Comparison of ENCODE assay signal across 17 cellular contexts in genomic region chr7:149220534-149220933, GRCh38. TPM values are rescaled to one million over a fixed set of nuclear protein-coding genes. Genes with fewer than 3 reads are reported as not detected.
A peak's percentile ranks its signal among the peaks of the same experiment; 100 is the strongest.
DNase-seq lines count a peak whose midpoint lies in the region; ATAC-seq and TF ChIP-seq lines count a peak whose summit lies in the region.
"Had no signal": no experiment of that assay in that cellular context is flagged by ENCODE, and none has a peak within 500 bp of the region (broad histone marks: within the 10 kb centered on the region; RNA-seq: fewer than 3 reads in every experiment).

No MANE protein-coding gene starts in this region.

- CTCF ChIA-PET in PC-3 (lab: Charles Lee) = no interaction called here

- BruUV-seq in PC-3 (replicated peaks; lab: Mats Ljungman, UMichigan) = no TSS peak

- H3K36me3 ChIP-seq in PC-3 (ENCODE audit: low read depth, low read length) = peaks cover 29% of the 10 kb centered on the region
- peaks cover 85% of the 10 kb centered on the region for H3K36me3 ChIP-seq in mesodermal cell (ENCODE audit: control insufficient read depth, insufficient read depth, low read length)

- H3K9me3 ChIP-seq in PC-3 (ENCODE audit: low read length) (no peaks in the 10 kb centered on the region), mesodermal cell (ENCODE audit: control insufficient read depth, low read length) (no peaks in the 10 kb centered on the region)
- H3K9me3 ChIP-seq: tibial artery had no signal

- H3K4me1 ChIP-seq in PC-3 (ENCODE audit: insufficient read depth, low read length) (0 out of 2 replicates have a peak, but pooled peaks cover 4% of the 10 kb centered on the region), mesodermal cell (ENCODE audit: control insufficient read depth, insufficient read depth, low read length, poor library complexity, severe bottlenecking) (peaks cover 12% of the 10 kb centered on the region)
- H3K4me1 ChIP-seq: tibial artery had no signal

- ATAC-seq in PC-3 = peak; percentile 39
- ATAC-seq in GM21367 (IDR thresholded peaks at IDR 0.05; ENCODE audit: unreplicated experiment) = no peak
- no peak for ATAC-seq in HG02623 (IDR thresholded peaks at IDR 0.05; ENCODE audit: unreplicated experiment)
- ATAC-seq: natural killer cell treated with Interleukin-12 subunit alpha and Interleukin-12 subunit beta and Interleukin-15 and Interleukin-18, amount 100 ng/mL, for 72 hours had no signal

- 87 to 92% methylated on average over 5 to 6 of the region's 6 CpGs for WGBS in mesodermal cell (ENCODE audit: insufficient coverage in 2 of 2), 2 experiments
- WGBS in lower leg skin, 2 donors = 64 to 73% methylated on average over 6 of the region's 6 CpGs

- no peaks in the 10 kb centered on the region for H3K9me2 ChIP-seq in PC-3 (replicated peaks; ENCODE audit: low read length)

- H4K20me1 ChIP-seq in PC-3 (ENCODE audit: low read length) = no peaks in the 10 kb centered on the region

- no peaks in the 10 kb centered on the region for H3F3A ChIP-seq in PC-3 (ENCODE audit: low read length, unreplicated experiment)

- no peak overlapping the region for H2AFZ ChIP-seq in PC-3 (ENCODE audit: low read length)

- TF ChIP-seq POLR2A in lower leg skin (IDR thresholded peaks at IDR 0.05) = no peak

- no peak overlapping the region for H3K4me2 ChIP-seq in PC-3 (ENCODE audit: low read length)

- POLR2A ChIA-PET in PC-3 (lab: Charles Lee; ENCODE audit: unreplicated experiment) = no interaction called here

- intact Hi-C loops in PC-3 (cut with micrococcal nuclease) = no loop called here
- intact Hi-C loops in lower leg skin (cut with DNase I; ENCODE audit: low total_unique reads) = no loop called here

- DNase-seq in Daoy (ENCODE audit: low read depth) (peak; percentile 50), PC-3 (peak; percentile 53), epidermal melanocyte (ENCODE audit: insufficient read length, low spot score) (peak; percentile 52), lower leg skin (ENCODE audit: low spot score in 2 of 2) (no peak)
- DNase-seq in stimulated activated CD4-positive, alpha-beta T cell treated with anti-CD3 and anti-CD28 coated beads, Interleukin-4, amount 100 ng/mL, for 4 hours = no peak
- DNase-seq: CD4-positive, CD25-positive, alpha-beta regulatory T cell; GF-D8; hippocampal formation; NCI-H1417; stimulated activated CD4-positive, alpha-beta T cell treated with anti-CD3 and anti-CD28 coated beads, Interleukin-2, amount 100 ng/mL, for 24 hours; stimulated activated CD8-positive, alpha-beta memory T cell treated with anti-CD3 and anti-CD28 coated beads, Interleukin-4, amount 100 ng/mL, for 48 hours; tibial artery; WERI-Rb-1 had no signal

- H3K4me3 ChIP-seq in PC-3 (ENCODE audit: low read length) (no peak overlapping the region), mesodermal cell (ENCODE audit: extremely low read depth, insufficient read depth, low read length, poor library complexity, severe bottlenecking) (no peak overlapping the region), lower leg skin (ENCODE audit: low read depth, poor library complexity, severe bottlenecking) (no peak overlapping the region)
- H3K4me3 ChIP-seq: tibial artery had no signal

- no peak for TF ChIP-seq CTCF in PC-3 (conservative IDR thresholded peaks at IDR 0.05; ENCODE audit: low read depth, low read length)
- TF ChIP-seq CTCF in lower leg skin (IDR thresholded peaks at IDR 0.05) = no peak

- H3K27ac ChIP-seq in PC-3 (ENCODE audit: low read length) = peak overlapping the region; percentile 26; the same call in 1 of the 2 replicates
- peak overlapping the region; percentile 41 for H3K27ac ChIP-seq in mesodermal cell (ENCODE audit: low read depth, low read length, severe bottlenecking)
- H3K27ac ChIP-seq: tibial artery, WERI-Rb-1 had no signal

- H3K9ac ChIP-seq in PC-3 (ENCODE audit: low read length) = no peak overlapping the region

- H3K79me2 ChIP-seq in PC-3 (ENCODE audit: low read length) = no peaks in the 10 kb centered on the region

- H3K27me3 ChIP-seq in PC-3 (ENCODE audit: low read length) = no peaks in the 10 kb centered on the region
- H3K27me3 ChIP-seq: tibial artery had no signal

RNA-seq across cellular contexts. Expression of gene ZNF212, which starts 18.9 kb away (rescaled TPM):
- 12.0 and 14.9 TPM in 2 replicates for total RNA-seq in Daoy (2014; rRNA removed; shearing (Covaris generic))
- total RNA-seq in PC-3 (2014; rRNA removed) (9.7 and 10.4 TPM in 2 replicates), lower leg skin (10 to 100 TPM in 3 of 4 donors, 1 to 10 TPM in 1; 9.0 to 25.0 (median 14.0) TPM)
- polyA plus RNA-seq in mesodermal cell (2013, experiment 1 of 2) = 9.9 TPM
- 7.2 TPM for polyA plus RNA-seq in mesodermal cell (2013, experiment 2 of 2)

RNA-seq across cellular contexts. Expression of gene ZNF282, which starts 25.2 kb away (rescaled TPM):
- total RNA-seq in Daoy (2014; rRNA removed; shearing (Covaris generic)) = 20.0 and 22.6 TPM in 2 replicates
- total RNA-seq in PC-3 (2014; rRNA removed) = 31.4 and 39.7 TPM in 2 replicates
- 23.1 TPM for polyA plus RNA-seq in mesodermal cell (2013, experiment 1 of 2)
- 19.1 TPM for polyA plus RNA-seq in mesodermal cell (2013, experiment 2 of 2)
- total RNA-seq in lower leg skin = 10 to 100 TPM; 22.4 to 47.5 (median 36.1) TPM

RNA-seq across cellular contexts. Expression of gene ZNF783, which starts 41.5 kb away (rescaled TPM):
- total RNA-seq in Daoy (2014; rRNA removed; shearing (Covaris generic)) = 4.3 and 4.9 TPM in 2 replicates
- total RNA-seq in PC-3 (2014; rRNA removed) (6.9 and 7.0 TPM in 2 replicates), lower leg skin (10 to 100 TPM in 3 of 4 donors, 1 to 10 TPM in 1; 6.8 to 17.2 (median 13.0) TPM)
- 7.6 TPM for polyA plus RNA-seq in mesodermal cell (2013, experiment 1 of 2)
- polyA plus RNA-seq in mesodermal cell (2013, experiment 2 of 2) = 6.6 TPM

Comparison
In these comparisons a context has a peak if more than half of its experiments do, and no peak if none do; other contexts are left out.
1. DNase-seq: peak in Daoy (single experiment), PC-3 (single experiment) and epidermal melanocyte (single experiment); none in lower leg skin (0 of 2) and stimulated activated CD4-positive, alpha-beta T cell treated with anti-CD3 and anti-CD28 coated beads, Interleukin-4, amount 100 ng/mL, for 4 hours (0 of 2).